In genomic region chr4:189721016-189721993, GRCh38 we compare ENCODE assay signal across 7 cellular contexts.
DNase-seq lines count a peak whose midpoint lies in the region; ATAC-seq and TF ChIP-seq lines count a peak whose summit lies in the region.
"Not testable (repeated sequence)": the region's sequence is repeated elsewhere in the genome, so short reads cannot be mapped to it uniquely, and the experiment has no call there.

No MANE protein-coding gene starts in this region.

- POLR2A ChIA-PET in IMR-90 (lab: Charles Lee; ENCODE audit: unreplicated experiment), result not testable (repeated sequence)

- H3K79me1 ChIP-seq in IMR-90 (ENCODE audit: low read depth in 1 of 2, low read length in 2 of 2), result not testable (repeated sequence)

- dilution Hi-C loops in IMR-90 (cut with HindIII; ENCODE audit: low sequenced_read_pairs, unreplicated experiment), result not testable (repeated sequence)

- H2AK5ac ChIP-seq in IMR-90 (ENCODE audit: low read depth, low read length), result not testable (repeated sequence)

- in situ Hi-C loops in IMR-90 (cut with MboI; ENCODE audit: low sequenced_read_pairs), result not testable (repeated sequence)

- peak; percentile 6 for DNase-seq in EL
- DNase-seq in IMR-90; epithelial cell of proximal tubule (ENCODE audit: low read depth): not testable (repeated sequence)
- DNase-seq in RPMI8226, result peak; percentile 38
- peak; percentile 1 for DNase-seq in astrocyte of the hippocampus (ENCODE audit: low read depth, low spot score)

- not testable (repeated sequence) for H3K23ac ChIP-seq in IMR-90 (ENCODE audit: low read depth, low read length)

- not testable (repeated sequence) for H2BK5ac ChIP-seq in IMR-90 (ENCODE audit: low read depth, low read length, poor library complexity, severe bottlenecking)

- not testable (repeated sequence) for H3K9ac ChIP-seq in IMR-90 (ENCODE audit: low read depth, low read length)
- H3K9ac ChIP-seq in iPS-15b (ENCODE audit: low read depth, low read length), result peak overlapping the region; percentile 83

- H3K56ac ChIP-seq in IMR-90 (ENCODE audit: extremely low read depth, insufficient read depth, low read length), result not testable (repeated sequence)

- not testable (repeated sequence) for H2AFZ ChIP-seq in IMR-90 (replicated peaks; ENCODE audit: low read length, poor library complexity); neuron (ENCODE audit: low read depth, low read length)

- intact Hi-C loops in IMR-90 (cut with micrococcal nuclease), result not testable (repeated sequence)

- not testable (repeated sequence) for H3K4me2 ChIP-seq in IMR-90 (ENCODE audit: low read depth, low read length)

- not testable (repeated sequence) for H3K4me1 ChIP-seq in IMR-90 (ENCODE audit: control insufficient read depth, insufficient read depth, low read length); iPS-15b (ENCODE audit: control insufficient read depth, insufficient read depth, low read length); neuron (ENCODE audit: insufficient read depth, low read length)

- not testable (repeated sequence) for H2BK120ac ChIP-seq in IMR-90 (ENCODE audit: low read depth, low read length)

- peak overlapping the region; percentile 26; the same call in 1 of the 2 replicates for H3K4me3 ChIP-seq in IMR-90 (ENCODE audit: insufficient read depth, low read depth, low read length)
- peak overlapping the region; percentile 16 for H3K4me3 ChIP-seq in epithelial cell of proximal tubule (ENCODE audit: low read depth, low read length)
- peak overlapping the region; percentile 77 for H3K4me3 ChIP-seq in iPS-15b (ENCODE audit: low read depth, low read length)
- H3K4me3 ChIP-seq in neuron (ENCODE audit: low read length), result peak overlapping the region; percentile 19

- H3K14ac ChIP-seq in IMR-90 (replicated peaks; ENCODE audit: low read depth, low read length), result not testable (repeated sequence)

- not testable (repeated sequence) for H2AK9ac ChIP-seq in IMR-90 (replicated peaks; ENCODE audit: low read depth, low read length, poor library complexity)

- H4K20me1 ChIP-seq in IMR-90 (ENCODE audit: insufficient read depth, low read length), result not testable (repeated sequence)

- H2BK20ac ChIP-seq in IMR-90 (ENCODE audit: low read depth, low read length), result not testable (repeated sequence)

- BruUV-seq in IMR-90 (replicated peaks; lab: Mats Ljungman, UMichigan), result not testable (repeated sequence)

- H3K9me1 ChIP-seq in IMR-90 (ENCODE audit: insufficient read depth, low read length), result not testable (repeated sequence)

- H3K18ac ChIP-seq in IMR-90 (ENCODE audit: low read depth, low read length), result not testable (repeated sequence)

- TF ChIP-seq CTCF in IMR-90 (conservative IDR thresholded peaks at IDR 0.05; ENCODE audit: low read depth, low read length); epithelial cell of proximal tubule (conservative IDR thresholded peaks at IDR 0.05; ENCODE audit: low read depth, low read length): not testable (repeated sequence)

- ATAC-seq in IMR-90 (ENCODE audit: low read depth), result not testable (repeated sequence)

- H4K91ac ChIP-seq in IMR-90 (ENCODE audit: insufficient read depth, low read depth, low read length), result not testable (repeated sequence)

- not testable (repeated sequence) for H4K8ac ChIP-seq in IMR-90 (ENCODE audit: low read depth in 2 of 2, low read length in 2 of 2)

- H3K27me3 ChIP-seq in IMR-90 (ENCODE audit: control insufficient read depth, insufficient read depth, low read length); iPS-15b (ENCODE audit: control insufficient read depth, insufficient read depth, low read length); neuron (ENCODE audit: insufficient read depth, low read length): not testable (repeated sequence)

- 63% methylated on average over 9 of the region's 17 CpGs; no CpG with 5 or more reads in 1 of the 2 experiments for WGBS in IMR-90 (ENCODE audit: extremely low coverage in 2 of 2, insufficient read length in 1 of 2), 2 experiments

- not testable (repeated sequence) for H2BK15ac ChIP-seq in IMR-90 (ENCODE audit: low read depth, low read length)

- not testable (repeated sequence) for TF ChIP-seq RAD21 in IMR-90 (IDR thresholded peaks at IDR 0.05; ENCODE audit: low read length)

- not testable (repeated sequence) for TF ChIP-seq POLR2A in IMR-90 (IDR thresholded peaks at IDR 0.05; ENCODE audit: low read depth, low read length)

- H4K5ac ChIP-seq in IMR-90 (ENCODE audit: low read depth, low read length), result not testable (repeated sequence)

- H3K9me3 ChIP-seq in IMR-90 (ENCODE audit: control insufficient read depth, insufficient read depth, low read length); iPS-15b (ENCODE audit: control insufficient read depth, insufficient read depth, low read length); neuron (ENCODE audit: low read length): not testable (repeated sequence)

- not testable (repeated sequence) for H3K27ac ChIP-seq in IMR-90 (ENCODE audit: insufficient read depth, low read length)

- H3K4ac ChIP-seq in IMR-90 (ENCODE audit: low read depth, low read length), result not testable (repeated sequence)

- CTCF ChIA-PET in IMR-90 (lab: Yijun Ruan, JAX), result not testable (repeated sequence)

- not testable (repeated sequence) for H3K36me3 ChIP-seq in IMR-90 (ENCODE audit: control insufficient read depth, insufficient read depth, low read length); iPS-15b (ENCODE audit: control insufficient read depth, insufficient read depth, low read length); neuron (ENCODE audit: insufficient read depth, low read length)

Comparison
In these comparisons a context has a peak if more than half of its experiments do, and no peak if none do; other contexts are left out.
1. H3K4me3 ChIP-seq: peak in every context shown above with its lines; median percentile 77 in iPS-15b; 26 in IMR-90; 19 in neuron; 16 in epithelial cell of proximal tubule.